Comparison of ENCODE assay signal across 1 cellular context in the genomic region with DNA sequence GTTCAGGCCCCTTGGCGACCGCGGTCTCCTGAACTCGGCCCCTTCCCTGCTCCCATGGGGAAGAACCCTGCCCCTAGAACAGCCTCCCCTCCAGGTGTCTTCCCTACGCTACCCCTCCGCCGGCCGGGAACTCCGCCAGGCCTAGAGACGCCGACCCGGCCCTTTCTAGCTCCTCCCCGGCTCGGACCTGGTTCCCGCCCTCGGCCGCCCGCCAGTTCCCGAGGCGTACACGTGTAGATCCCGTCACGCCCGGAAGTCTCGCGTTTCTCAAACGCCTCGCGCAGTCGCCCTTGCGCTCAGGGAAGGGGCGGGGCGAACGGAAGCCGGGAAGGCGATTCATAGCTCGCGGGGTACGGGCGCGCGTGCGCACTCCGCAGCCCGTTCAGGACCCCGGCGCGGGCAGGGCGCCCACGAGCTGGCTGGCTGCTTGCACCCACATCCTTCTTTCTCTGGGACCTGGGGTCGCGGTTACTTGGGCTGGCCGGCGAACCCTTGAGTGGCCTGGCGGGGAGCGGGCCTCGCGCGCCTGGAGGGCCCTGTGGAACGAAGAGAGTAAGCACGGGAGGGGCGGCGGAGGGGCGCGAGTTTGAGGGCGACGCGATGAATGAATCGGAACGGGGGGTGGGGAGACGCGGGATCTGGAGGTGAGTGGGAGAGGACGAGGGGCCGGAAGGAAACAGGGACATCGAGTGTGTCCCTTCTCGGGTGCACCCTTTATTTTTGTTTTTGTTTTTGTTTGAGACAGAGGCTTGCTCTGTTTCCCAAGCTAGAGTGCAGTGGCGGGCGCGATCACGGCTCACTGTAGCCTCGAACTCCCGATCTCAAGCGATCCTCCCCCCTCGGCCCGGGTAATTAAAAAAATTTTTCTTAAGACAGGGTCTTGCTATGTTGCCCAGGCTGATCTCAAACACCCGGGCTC.
TF ChIP-seq lines count a peak whose summit lies in the region.

POP7 (plus strand) TSS at position 369 of the 919 bp plus-strand sequence. CDS start 710 bp downstream, outside the sequence.

TF ChIP-seq in K562, 482 proteins besides CTCF, POLR2A, EP300 and RAD21 (continued from another document and continues in another):
- TF ChIP-seq, protein P1, sequence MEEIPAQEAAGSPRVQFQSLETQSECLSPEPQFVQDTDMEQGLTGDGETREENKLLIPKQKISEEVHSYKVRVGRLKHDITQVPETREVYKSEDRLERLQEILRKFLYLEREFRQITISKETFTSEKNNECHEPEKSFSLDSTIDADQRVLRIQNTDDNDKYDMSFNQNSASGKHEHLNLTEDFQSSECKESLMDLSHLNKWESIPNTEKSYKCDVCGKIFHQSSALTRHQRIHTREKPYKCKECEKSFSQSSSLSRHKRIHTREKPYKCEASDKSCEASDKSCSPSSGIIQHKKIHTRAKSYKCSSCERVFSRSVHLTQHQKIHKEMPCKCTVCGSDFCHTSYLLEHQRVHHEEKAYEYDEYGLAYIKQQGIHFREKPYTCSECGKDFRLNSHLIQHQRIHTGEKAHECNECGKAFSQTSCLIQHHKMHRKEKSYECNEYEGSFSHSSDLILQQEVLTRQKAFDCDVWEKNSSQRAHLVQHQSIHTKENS (CRISPR knock-in tag; IDR thresholded peaks at IDR 0.05), result no peak
- no peak for TF ChIP-seq ZNF449 (CRISPR knock-in tag; IDR thresholded peaks at IDR 0.05)
- no peak for TF ChIP-seq RFX1 (IDR thresholded peaks at IDR 0.05)
- TF ChIP-seq BMI1 (IDR thresholded peaks at IDR 0.05; ENCODE audit: low read length), result no peak
- TF ChIP-seq, protein P2, sequence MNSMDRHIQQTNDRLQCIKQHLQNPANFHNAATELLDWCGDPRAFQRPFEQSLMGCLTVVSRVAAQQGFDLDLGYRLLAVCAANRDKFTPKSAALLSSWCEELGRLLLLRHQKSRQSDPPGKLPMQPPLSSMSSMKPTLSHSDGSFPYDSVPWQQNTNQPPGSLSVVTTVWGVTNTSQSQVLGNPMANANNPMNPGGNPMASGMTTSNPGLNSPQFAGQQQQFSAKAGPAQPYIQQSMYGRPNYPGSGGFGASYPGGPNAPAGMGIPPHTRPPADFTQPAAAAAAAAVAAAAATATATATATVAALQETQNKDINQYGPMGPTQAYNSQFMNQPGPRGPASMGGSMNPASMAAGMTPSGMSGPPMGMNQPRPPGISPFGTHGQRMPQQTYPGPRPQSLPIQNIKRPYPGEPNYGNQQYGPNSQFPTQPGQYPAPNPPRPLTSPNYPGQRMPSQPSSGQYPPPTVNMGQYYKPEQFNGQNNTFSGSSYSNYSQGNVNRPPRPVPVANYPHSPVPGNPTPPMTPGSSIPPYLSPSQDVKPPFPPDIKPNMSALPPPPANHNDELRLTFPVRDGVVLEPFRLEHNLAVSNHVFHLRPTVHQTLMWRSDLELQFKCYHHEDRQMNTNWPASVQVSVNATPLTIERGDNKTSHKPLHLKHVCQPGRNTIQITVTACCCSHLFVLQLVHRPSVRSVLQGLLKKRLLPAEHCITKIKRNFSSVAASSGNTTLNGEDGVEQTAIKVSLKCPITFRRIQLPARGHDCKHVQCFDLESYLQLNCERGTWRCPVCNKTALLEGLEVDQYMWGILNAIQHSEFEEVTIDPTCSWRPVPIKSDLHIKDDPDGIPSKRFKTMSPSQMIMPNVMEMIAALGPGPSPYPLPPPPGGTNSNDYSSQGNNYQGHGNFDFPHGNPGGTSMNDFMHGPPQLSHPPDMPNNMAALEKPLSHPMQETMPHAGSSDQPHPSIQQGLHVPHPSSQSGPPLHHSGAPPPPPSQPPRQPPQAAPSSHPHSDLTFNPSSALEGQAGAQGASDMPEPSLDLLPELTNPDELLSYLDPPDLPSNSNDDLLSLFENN (IDR thresholded peaks at IDR 0.05; ENCODE audit: low read depth in 2 of 2, low read length in 2 of 2), result no peak
- no peak for TF ChIP-seq ZNF12 (CRISPR knock-in tag; IDR thresholded peaks at IDR 0.05)
- no peak for TF ChIP-seq ZNF445 (CRISPR knock-in tag; IDR thresholded peaks at IDR 0.05; ENCODE audit: low read depth)
- no peak for TF ChIP-seq TCF3 (CRISPR knock-in tag; IDR thresholded peaks at IDR 0.05)
- TF ChIP-seq ZBTB34 (CRISPR knock-in tag; IDR thresholded peaks at IDR 0.05), result no peak
- no peak; the same call in 1 of the 2 replicates for TF ChIP-seq PHF21A (IDR thresholded peaks at IDR 0.05; ENCODE audit: borderline replicate concordance, low read depth)
- TF ChIP-seq HSF4 (CRISPR knock-in tag; IDR thresholded peaks at IDR 0.05; ENCODE audit: borderline replicate concordance), result no peak
- TF ChIP-seq, protein P3, sequence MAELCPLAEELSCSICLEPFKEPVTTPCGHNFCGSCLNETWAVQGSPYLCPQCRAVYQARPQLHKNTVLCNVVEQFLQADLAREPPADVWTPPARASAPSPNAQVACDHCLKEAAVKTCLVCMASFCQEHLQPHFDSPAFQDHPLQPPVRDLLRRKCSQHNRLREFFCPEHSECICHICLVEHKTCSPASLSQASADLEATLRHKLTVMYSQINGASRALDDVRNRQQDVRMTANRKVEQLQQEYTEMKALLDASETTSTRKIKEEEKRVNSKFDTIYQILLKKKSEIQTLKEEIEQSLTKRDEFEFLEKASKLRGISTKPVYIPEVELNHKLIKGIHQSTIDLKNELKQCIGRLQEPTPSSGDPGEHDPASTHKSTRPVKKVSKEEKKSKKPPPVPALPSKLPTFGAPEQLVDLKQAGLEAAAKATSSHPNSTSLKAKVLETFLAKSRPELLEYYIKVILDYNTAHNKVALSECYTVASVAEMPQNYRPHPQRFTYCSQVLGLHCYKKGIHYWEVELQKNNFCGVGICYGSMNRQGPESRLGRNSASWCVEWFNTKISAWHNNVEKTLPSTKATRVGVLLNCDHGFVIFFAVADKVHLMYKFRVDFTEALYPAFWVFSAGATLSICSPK (IDR thresholded peaks at IDR 0.05; ENCODE audit: borderline replicate concordance), result peak; percentile 75; the same call in 1 of the 2 replicates
- no peak for TF ChIP-seq KLF10 (CRISPR knock-in tag; IDR thresholded peaks at IDR 0.05)
- TF ChIP-seq CXXC5 (CRISPR knock-in tag; IDR thresholded peaks at IDR 0.05), result peak; percentile 89
- peak in 1 of 2 experiments; percentile 60; a peak in 2 of 4 replicates for TF ChIP-seq SRF (CRISPR knock-in tag; IDR thresholded peaks at IDR 0.05)
- no peak for TF ChIP-seq ZNF121 (CRISPR knock-in tag; conservative IDR thresholded peaks at IDR 0.05)
- TF ChIP-seq ZNF165 (CRISPR knock-in tag; IDR thresholded peaks at IDR 0.05; ENCODE audit: borderline replicate concordance), result no peak
- no peak for TF ChIP-seq SMARCB1 (IDR thresholded peaks at IDR 0.05; ENCODE audit: insufficient read length, low read depth)
- TF ChIP-seq ZNF76 (CRISPR knock-in tag; IDR thresholded peaks at IDR 0.05; ENCODE audit: borderline replicate concordance), result no peak
- no peak for TF ChIP-seq CBX2 (IDR thresholded peaks at IDR 0.05; ENCODE audit: insufficient read depth, low read length, poor library complexity, severe bottlenecking)
- TF ChIP-seq, protein P4, sequence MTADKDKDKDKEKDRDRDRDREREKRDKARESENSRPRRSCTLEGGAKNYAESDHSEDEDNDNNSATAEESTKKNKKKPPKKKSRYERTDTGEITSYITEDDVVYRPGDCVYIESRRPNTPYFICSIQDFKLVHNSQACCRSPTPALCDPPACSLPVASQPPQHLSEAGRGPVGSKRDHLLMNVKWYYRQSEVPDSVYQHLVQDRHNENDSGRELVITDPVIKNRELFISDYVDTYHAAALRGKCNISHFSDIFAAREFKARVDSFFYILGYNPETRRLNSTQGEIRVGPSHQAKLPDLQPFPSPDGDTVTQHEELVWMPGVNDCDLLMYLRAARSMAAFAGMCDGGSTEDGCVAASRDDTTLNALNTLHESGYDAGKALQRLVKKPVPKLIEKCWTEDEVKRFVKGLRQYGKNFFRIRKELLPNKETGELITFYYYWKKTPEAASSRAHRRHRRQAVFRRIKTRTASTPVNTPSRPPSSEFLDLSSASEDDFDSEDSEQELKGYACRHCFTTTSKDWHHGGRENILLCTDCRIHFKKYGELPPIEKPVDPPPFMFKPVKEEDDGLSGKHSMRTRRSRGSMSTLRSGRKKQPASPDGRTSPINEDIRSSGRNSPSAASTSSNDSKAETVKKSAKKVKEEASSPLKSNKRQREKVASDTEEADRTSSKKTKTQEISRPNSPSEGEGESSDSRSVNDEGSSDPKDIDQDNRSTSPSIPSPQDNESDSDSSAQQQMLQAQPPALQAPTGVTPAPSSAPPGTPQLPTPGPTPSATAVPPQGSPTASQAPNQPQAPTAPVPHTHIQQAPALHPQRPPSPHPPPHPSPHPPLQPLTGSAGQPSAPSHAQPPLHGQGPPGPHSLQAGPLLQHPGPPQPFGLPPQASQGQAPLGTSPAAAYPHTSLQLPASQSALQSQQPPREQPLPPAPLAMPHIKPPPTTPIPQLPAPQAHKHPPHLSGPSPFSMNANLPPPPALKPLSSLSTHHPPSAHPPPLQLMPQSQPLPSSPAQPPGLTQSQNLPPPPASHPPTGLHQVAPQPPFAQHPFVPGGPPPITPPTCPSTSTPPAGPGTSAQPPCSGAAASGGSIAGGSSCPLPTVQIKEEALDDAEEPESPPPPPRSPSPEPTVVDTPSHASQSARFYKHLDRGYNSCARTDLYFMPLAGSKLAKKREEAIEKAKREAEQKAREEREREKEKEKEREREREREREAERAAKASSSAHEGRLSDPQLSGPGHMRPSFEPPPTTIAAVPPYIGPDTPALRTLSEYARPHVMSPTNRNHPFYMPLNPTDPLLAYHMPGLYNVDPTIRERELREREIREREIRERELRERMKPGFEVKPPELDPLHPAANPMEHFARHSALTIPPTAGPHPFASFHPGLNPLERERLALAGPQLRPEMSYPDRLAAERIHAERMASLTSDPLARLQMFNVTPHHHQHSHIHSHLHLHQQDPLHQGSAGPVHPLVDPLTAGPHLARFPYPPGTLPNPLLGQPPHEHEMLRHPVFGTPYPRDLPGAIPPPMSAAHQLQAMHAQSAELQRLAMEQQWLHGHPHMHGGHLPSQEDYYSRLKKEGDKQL (CRISPR knock-in tag; IDR thresholded peaks at IDR 0.05; ENCODE audit: borderline replicate concordance), result no peak
- TF ChIP-seq HMGN3 (IDR thresholded peaks at IDR 0.05; ENCODE audit: borderline replicate concordance, extremely low read depth, insufficient read length, low read depth, low read length), result peak; percentile 71
- no peak for TF ChIP-seq SRSF7 (optimal IDR thresholded peaks at IDR 0.05; ENCODE audit: low read depth, low read length)
- TF ChIP-seq, protein P5, sequence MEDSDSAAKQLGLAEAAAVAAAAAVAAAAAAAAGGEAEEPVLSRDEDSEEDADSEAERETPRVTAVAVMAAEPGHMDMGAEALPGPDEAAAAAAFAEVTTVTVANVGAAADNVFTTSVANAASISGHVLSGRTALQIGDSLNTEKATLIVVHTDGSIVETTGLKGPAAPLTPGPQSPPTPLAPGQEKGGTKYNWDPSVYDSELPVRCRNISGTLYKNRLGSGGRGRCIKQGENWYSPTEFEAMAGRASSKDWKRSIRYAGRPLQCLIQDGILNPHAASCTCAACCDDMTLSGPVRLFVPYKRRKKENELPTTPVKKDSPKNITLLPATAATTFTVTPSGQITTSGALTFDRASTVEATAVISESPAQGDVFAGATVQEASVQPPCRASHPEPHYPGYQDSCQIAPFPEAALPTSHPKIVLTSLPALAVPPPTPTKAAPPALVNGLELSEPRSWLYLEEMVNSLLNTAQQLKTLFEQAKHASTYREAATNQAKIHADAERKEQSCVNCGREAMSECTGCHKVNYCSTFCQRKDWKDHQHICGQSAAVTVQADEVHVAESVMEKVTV (CRISPR knock-in tag; IDR thresholded peaks at IDR 0.05), result no peak
- TF ChIP-seq, protein P6, sequence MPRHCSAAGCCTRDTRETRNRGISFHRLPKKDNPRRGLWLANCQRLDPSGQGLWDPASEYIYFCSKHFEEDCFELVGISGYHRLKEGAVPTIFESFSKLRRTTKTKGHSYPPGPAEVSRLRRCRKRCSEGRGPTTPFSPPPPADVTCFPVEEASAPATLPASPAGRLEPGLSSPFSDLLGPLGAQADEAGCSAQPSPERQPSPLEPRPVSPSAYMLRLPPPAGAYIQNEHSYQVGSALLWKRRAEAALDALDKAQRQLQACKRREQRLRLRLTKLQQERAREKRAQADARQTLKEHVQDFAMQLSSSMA (CRISPR knock-in tag; IDR thresholded peaks at IDR 0.05), result no peak
- peak; percentile 98 for TF ChIP-seq POLR2G (IDR thresholded peaks at IDR 0.05; ENCODE audit: low read depth, low read length)
- TF ChIP-seq KLF6 (CRISPR knock-in tag; IDR thresholded peaks at IDR 0.05; ENCODE audit: borderline replicate concordance), result no peak
- TF ChIP-seq ZBTB12 (CRISPR knock-in tag; IDR thresholded peaks at IDR 0.05), result no peak
- TF ChIP-seq NR2C2 (CRISPR knock-in tag; IDR thresholded peaks at IDR 0.05), result peak; percentile 36; the same call in 1 of the 2 replicates
- peak; percentile 43; the same call in 1 of the 2 replicates for TF ChIP-seq NR2C2 (tag; IDR thresholded peaks at IDR 0.05)
- TF ChIP-seq ZNF146 (CRISPR knock-in tag; IDR thresholded peaks at IDR 0.05; ENCODE audit: unreplicated experiment), result no peak
- no peak for TF ChIP-seq HNRNPK (IDR thresholded peaks at IDR 0.05; ENCODE audit: low read depth, low read length, poor library complexity, severe bottlenecking)
- peak; percentile 82; the same call in 1 of the 2 replicates for TF ChIP-seq MXI1 (IDR thresholded peaks at IDR 0.05; ENCODE audit: low read depth, low read length)
- TF ChIP-seq RBBP5 (IDR thresholded peaks at IDR 0.05; ENCODE audit: borderline replicate concordance, insufficient read depth, low read length, poor library complexity, severe bottlenecking), result peak; percentile 41
- peak; percentile 94 for TF ChIP-seq EP400 (IDR thresholded peaks at IDR 0.05)
- peak; percentile 52; the same call in 1 of the 2 replicates for TF ChIP-seq MAFF (IDR thresholded peaks at IDR 0.05; ENCODE audit: low read length)
